Comparison of ENCODE assay signal across 8 cellular contexts in genomic region chr6:122995930-122996796, GRCh38. TPM values are rescaled to one million over a fixed set of nuclear protein-coding genes. Genes with fewer than 3 reads are reported as not detected.
DNase-seq lines count a peak whose midpoint lies in the region; ATAC-seq and TF ChIP-seq lines count a peak whose summit lies in the region.

Gene CLVS2 (plus strand): TSS chr6:122996235. CDS start chr6:122997778, 1,543 bp downstream.

- TF ChIP-seq CTCF in brain microvascular endothelial cell (IDR thresholded peaks at IDR 0.05; ENCODE audit: low read depth, low read length, missing control alignments) (no peak), lower leg skin (IDR thresholded peaks at IDR 0.05) (no peak)

- H3K36me3 ChIP-seq in brain microvascular endothelial cell (replicated peaks) (no peaks in the 10 kb centered on the region), urinary bladder (ENCODE audit: insufficient read depth) (no peaks in the 10 kb centered on the region)

- peaks cover 15% of the 10 kb centered on the region for H3K27me3 ChIP-seq in brain microvascular endothelial cell (replicated peaks)

- no peaks in the 10 kb centered on the region for H3K4me1 ChIP-seq in urinary bladder (ENCODE audit: insufficient read depth)

- H3K27me3 Mint-ChIP-seq in activated T-cell treated with anti-CD3 and anti-CD28 coated beads, Interleukin-2, amount 50 U/mL, for 72 hours (ENCODE audit: low read depth): peaks cover 38% of the 10 kb centered on the region
- H3K27me3 Mint-ChIP-seq in activated T-cell treated with anti-CD3 and anti-CD28 coated beads, Interleukin-2, amount 50 U/mL, for 24 hours: peaks cover 52% of the 10 kb centered on the region

- H3K9me3 Mint-ChIP-seq in activated T-cell treated with anti-CD3 and anti-CD28 coated beads, Interleukin-2, amount 50 U/mL, for 72 hours: peaks cover 0 to 3% of the 10 kb centered on the region in 2 donors
- peaks cover 4% of the 10 kb centered on the region for H3K9me3 Mint-ChIP-seq in activated T-cell treated with anti-CD3 and anti-CD28 coated beads, Interleukin-2, amount 50 U/mL, for 24 hours

- H3K27ac ChIP-seq in brain microvascular endothelial cell (no peak within 1 kb of the TSS), urinary bladder (ENCODE audit: low read depth) (no peak within 1 kb of the TSS)

- peak within 1 kb of the TSS; percentile 58 for H3K4me3 ChIP-seq in brain microvascular endothelial cell (ENCODE audit: low read depth, low read length)
- peak within 1 kb of the TSS; percentile 11 for H3K4me3 ChIP-seq in lower leg skin (ENCODE audit: low read depth, poor library complexity, severe bottlenecking)
- H3K4me3 ChIP-seq in urinary bladder (ENCODE audit: low read depth, low read length): peak within 1 kb of the TSS; percentile 33

- TF ChIP-seq POLR2A in lower leg skin (IDR thresholded peaks at IDR 0.05): no peak

- H3K27ac Mint-ChIP-seq in activated T-cell treated with anti-CD3 and anti-CD28 coated beads, Interleukin-2, amount 50 U/mL, for 72 hours: no peak within 1 kb of the TSS
- H3K27ac Mint-ChIP-seq in activated T-cell treated with anti-CD3 and anti-CD28 coated beads, Interleukin-2, amount 50 U/mL, for 24 hours: no peak within 1 kb of the TSS

- intact Hi-C loops in lower leg skin (cut with DNase I; ENCODE audit: low total_unique reads): no loop called here

- H3K4me1 Mint-ChIP-seq in activated T-cell treated with anti-CD3 and anti-CD28 coated beads, Interleukin-2, amount 50 U/mL, for 72 hours (ENCODE audit: low read depth): no peaks in the 10 kb centered on the region
- H3K4me1 Mint-ChIP-seq in activated T-cell treated with anti-CD3 and anti-CD28 coated beads, Interleukin-2, amount 50 U/mL, for 24 hours (ENCODE audit: low read depth): peaks cover 5% of the 10 kb centered on the region

- no peak for ATAC-seq in activated T-cell treated with anti-CD3 and anti-CD28 coated beads, Interleukin-2, amount 50 U/mL, for 72 hours (replicated peaks in 1 of 2)
- ATAC-seq in HG02623 (IDR thresholded peaks at IDR 0.05; ENCODE audit: unreplicated experiment): no peak

- 2 to 3% methylated on average over 63 to 67 of the region's 74 CpGs for WGBS in lower leg skin, 2 donors
- under 1% methylated on average over 74 of the region's 74 CpGs for WGBS in urinary bladder

- no peak for DNase-seq in activated T-cell treated with anti-CD3 and anti-CD28 coated beads, Interleukin-2, amount 50 U/mL, for 72 hours
- DNase-seq in activated T-cell treated with anti-CD3 and anti-CD28 coated beads, Interleukin-2, amount 50 U/mL, for 24 hours: no peak
- DNase-seq in brain microvascular endothelial cell (peak; percentile 1), lower leg skin (ENCODE audit: low spot score in 2 of 2) (no peak), NCI-H2196 (lab: John Stamatoyannopoulos, UW; ENCODE audit: unreplicated experiment) (no peak), kidney glomerular epithelial cell (lab: John Stamatoyannopoulos, UW) (no peak)

- in situ Hi-C loops in brain microvascular endothelial cell (cut with HindIII; ENCODE audit: low pct_ligation_motif_present, low sequenced_read_pairs): no loop called here

- peaks cover 0 to 3% of the 10 kb centered on the region in 2 donors for H3K36me3 Mint-ChIP-seq in activated T-cell treated with anti-CD3 and anti-CD28 coated beads, Interleukin-2, amount 50 U/mL, for 72 hours (ENCODE audit: insufficient read depth in 2 of 2)
- H3K36me3 Mint-ChIP-seq in activated T-cell treated with anti-CD3 and anti-CD28 coated beads, Interleukin-2, amount 50 U/mL, for 24 hours (ENCODE audit: low read depth): no peaks in the 10 kb centered on the region

- H3K4me3 Mint-ChIP-seq in activated T-cell treated with anti-CD3 and anti-CD28 coated beads, Interleukin-2, amount 50 U/mL, for 72 hours: peak within 1 kb of the TSS; percentile 16 to 48
- no peak within 1 kb of the TSS for H3K4me3 Mint-ChIP-seq in activated T-cell treated with anti-CD3 and anti-CD28 coated beads, Interleukin-2, amount 50 U/mL, for 24 hours

RNA-seq across cellular contexts. Expression of gene CLVS2, which starts in this region (rescaled TPM):
- not detected for total RNA-seq in activated T-cell treated with anti-CD3 and anti-CD28 coated beads, Interleukin-2, amount 50 U/mL, for 72 hours
- total RNA-seq in lower leg skin (1 to 10 TPM in 1 of 4 donors, under 1 TPM in 3; under 0.01 to 1.3 (median 0.23) TPM), urinary bladder (2.1 TPM)
- polyA plus RNA-seq in urinary bladder: 0.10 TPM
